Comparison of ENCODE assay signal across 8 cellular contexts in the genomic region with DNA sequence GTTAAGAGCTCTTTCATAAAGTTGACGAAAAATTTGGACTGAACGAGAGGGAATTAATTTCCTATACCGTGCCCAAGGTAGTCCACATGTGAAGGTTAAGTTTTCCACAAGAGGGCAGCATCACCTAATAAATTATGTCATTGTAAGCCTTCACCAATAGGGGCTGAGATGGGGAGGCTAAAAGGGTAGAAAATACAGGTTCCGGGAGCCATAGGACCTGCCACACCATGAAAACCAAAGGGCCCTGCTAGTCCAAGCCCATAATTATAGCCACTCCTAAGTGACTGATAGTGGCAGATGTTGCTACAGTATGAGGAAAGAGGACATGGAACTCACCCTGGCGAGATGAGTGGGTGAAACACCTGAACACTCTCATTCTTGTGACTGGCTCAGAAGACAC.
DNase-seq lines count a peak whose midpoint lies in the region; ATAC-seq and TF ChIP-seq lines count a peak whose summit lies in the region.

No MANE protein-coding gene starts in this region.

- TF ChIP-seq CTCF in DOHH2 (IDR thresholded peaks at IDR 0.05; ENCODE audit: low read depth, low read length, poor library complexity, severe bottlenecking) = peak; percentile 43
- TF ChIP-seq CTCF in fibroblast of lung (conservative IDR thresholded peaks at IDR 0.05 in 1 of 2, IDR thresholded peaks at IDR 0.05 in 1 of 2; ENCODE audit: low read depth in 1 of 2, low read length in 2 of 2) = peak; percentile 46 to 48
- peak; percentile 67 for TF ChIP-seq CTCF in osteocyte (IDR thresholded peaks at IDR 0.05)

- H3K9me2 ChIP-seq in DOHH2 (replicated peaks; ENCODE audit: control insufficient read depth, low read length) (no peaks in the 10 kb centered on the region), Karpas-422 (replicated peaks; ENCODE audit: insufficient read depth, low read length) (no peaks in the 10 kb centered on the region)

- no peak overlapping the region for H3K9ac ChIP-seq in Karpas-422 (ENCODE audit: low read length)
- no peak overlapping the region for H3K9ac ChIP-seq in fibroblast of lung (ENCODE audit: insufficient read depth, low read length)

- H3F3A ChIP-seq in DOHH2 (ENCODE audit: control insufficient read depth, insufficient read depth) = no peaks in the 10 kb centered on the region

- H3K27ac ChIP-seq in DOHH2 (ENCODE audit: low read depth, low read length) = no peak overlapping the region
- H3K27ac ChIP-seq in Karpas-422 (ENCODE audit: low read length) = no peak overlapping the region
- no peak overlapping the region for H3K27ac ChIP-seq in fibroblast of lung (ENCODE audit: insufficient read depth, low read length)

- DNase-seq in A172 (ENCODE audit: low spot score) = peak; percentile 19
- peak; percentile 90 for DNase-seq in Karpas-422
- DNase-seq in fibroblast of lung (ENCODE audit: low read depth in 2 of 2) = peak; percentile 23 to 46
- DNase-seq in osteocyte (ENCODE audit: extremely low spot score, unreplicated experiment) = no peak
- no peak for DNase-seq in occipital lobe (lab: John Stamatoyannopoulos, UW)

- H3K27ac Mint-ChIP-seq in osteocyte (ENCODE audit: unreplicated experiment) = no peak overlapping the region

- no peaks in the 10 kb centered on the region for H3K27me3 Mint-ChIP-seq in osteocyte (ENCODE audit: unreplicated experiment)

- H3K9me3 ChIP-seq in DOHH2 (ENCODE audit: control insufficient read depth, insufficient read depth, low read length) (no peaks in the 10 kb centered on the region), Karpas-422 (ENCODE audit: low read length) (no peaks in the 10 kb centered on the region), fibroblast of lung (ENCODE audit: control insufficient read depth, insufficient read depth, low read depth, low read length) (no peaks in the 10 kb centered on the region)

- H3K4me1 ChIP-seq in DOHH2 (ENCODE audit: control insufficient read depth, low read length) (no peaks in the 10 kb centered on the region), Karpas-422 (ENCODE audit: low read length) (no peaks in the 10 kb centered on the region), fibroblast of lung (ENCODE audit: control insufficient read depth, extremely low read depth, insufficient read depth, low read length) (no peaks in the 10 kb centered on the region)

- no peaks in the 10 kb centered on the region for H4K20me1 ChIP-seq in DOHH2 (ENCODE audit: control insufficient read depth, insufficient read depth, low read depth, low read length)
- no peaks in the 10 kb centered on the region for H4K20me1 ChIP-seq in Karpas-422 (ENCODE audit: insufficient read depth, low read depth, low read length)
- no peaks in the 10 kb centered on the region for H4K20me1 ChIP-seq in fibroblast of lung (ENCODE audit: control insufficient read depth, extremely low read depth, insufficient read depth, low read length)

- H3K4me3 Mint-ChIP-seq in osteocyte (ENCODE audit: unreplicated experiment) = no peak overlapping the region

- no peaks in the 10 kb centered on the region for H3K27me3 ChIP-seq in DOHH2 (ENCODE audit: control insufficient read depth, low read length)
- no peaks in the 10 kb centered on the region for H3K27me3 ChIP-seq in Karpas-422 (ENCODE audit: low read length)
- no peaks in the 10 kb centered on the region for H3K27me3 ChIP-seq in fibroblast of lung (ENCODE audit: control insufficient read depth, insufficient read depth, low read length)

- H2AFZ ChIP-seq in Karpas-422 (ENCODE audit: low read length) (no peak overlapping the region), fibroblast of lung (ENCODE audit: low read length) (no peak overlapping the region)

- no peaks in the 10 kb centered on the region for H3K9me3 Mint-ChIP-seq in osteocyte (ENCODE audit: unreplicated experiment)

- no peaks in the 10 kb centered on the region for H3K4me1 Mint-ChIP-seq in osteocyte (ENCODE audit: unreplicated experiment)

- H3K79me2 ChIP-seq in DOHH2 (ENCODE audit: control insufficient read depth, low read length) = no peaks in the 10 kb centered on the region
- no peaks in the 10 kb centered on the region for H3K79me2 ChIP-seq in Karpas-422 (ENCODE audit: low read length)
- no peaks in the 10 kb centered on the region for H3K79me2 ChIP-seq in fibroblast of lung (ENCODE audit: control insufficient read depth, insufficient read depth, low read length)

- no peaks in the 10 kb centered on the region for H3K36me3 Mint-ChIP-seq in osteocyte (ENCODE audit: unreplicated experiment)

- no peak overlapping the region for H3K4me3 ChIP-seq in DOHH2 (ENCODE audit: low read length)
- no peak overlapping the region for H3K4me3 ChIP-seq in Karpas-422 (ENCODE audit: low read length)
- H3K4me3 ChIP-seq in fibroblast of lung (replicated peaks in 1 of 4; ENCODE audit: control extremely low read depth in 1 of 4, insufficient read depth in 1 of 4, low read depth in 3 of 4, low read length in 4 of 4) = no peak overlapping the region

- H3K36me3 ChIP-seq in DOHH2 (ENCODE audit: control insufficient read depth, low read length) (no peaks in the 10 kb centered on the region), Karpas-422 (ENCODE audit: insufficient read depth, low read length) (no peaks in the 10 kb centered on the region), fibroblast of lung (ENCODE audit: control insufficient read depth, insufficient read depth, low read length) (no peaks in the 10 kb centered on the region)

- ATAC-seq in GM21576 (IDR thresholded peaks at IDR 0.05; ENCODE audit: unreplicated experiment) (peak; percentile 93), SK-N-SH treated with all-trans-retinoic acid at 6 μM for 48 hours (peak; percentile 99)

- no peak overlapping the region; the same call in 1 of the 2 replicates for H3K4me2 ChIP-seq in DOHH2 (ENCODE audit: low read length)
- no peak overlapping the region for H3K4me2 ChIP-seq in Karpas-422 (ENCODE audit: low read depth, low read length, poor library complexity, severe bottlenecking)
- no peak overlapping the region for H3K4me2 ChIP-seq in fibroblast of lung (ENCODE audit: extremely low read depth, insufficient read depth, low read length)

TF ChIP-seq in SK-N-SH treated with all-trans-retinoic acid at 6 μM for 48 hours, 23 proteins besides CTCF, POLR2A, EP300 and RAD21 (continues in another document):
- TF ChIP-seq SNAI2 (CRISPR knock-in tag; IDR thresholded peaks at IDR 0.05) (no peak), ZC3H10 (CRISPR knock-in tag; IDR thresholded peaks at IDR 0.05) (no peak), ZFP30 (CRISPR knock-in tag; IDR thresholded peaks at IDR 0.05) (no peak), ESRRG (CRISPR knock-in tag; IDR thresholded peaks at IDR 0.05) (no peak), ZNF70 (CRISPR knock-in tag; IDR thresholded peaks at IDR 0.05) (no peak), RARB (CRISPR knock-in tag; IDR thresholded peaks at IDR 0.05) (no peak)
- TF ChIP-seq, protein P1, sequence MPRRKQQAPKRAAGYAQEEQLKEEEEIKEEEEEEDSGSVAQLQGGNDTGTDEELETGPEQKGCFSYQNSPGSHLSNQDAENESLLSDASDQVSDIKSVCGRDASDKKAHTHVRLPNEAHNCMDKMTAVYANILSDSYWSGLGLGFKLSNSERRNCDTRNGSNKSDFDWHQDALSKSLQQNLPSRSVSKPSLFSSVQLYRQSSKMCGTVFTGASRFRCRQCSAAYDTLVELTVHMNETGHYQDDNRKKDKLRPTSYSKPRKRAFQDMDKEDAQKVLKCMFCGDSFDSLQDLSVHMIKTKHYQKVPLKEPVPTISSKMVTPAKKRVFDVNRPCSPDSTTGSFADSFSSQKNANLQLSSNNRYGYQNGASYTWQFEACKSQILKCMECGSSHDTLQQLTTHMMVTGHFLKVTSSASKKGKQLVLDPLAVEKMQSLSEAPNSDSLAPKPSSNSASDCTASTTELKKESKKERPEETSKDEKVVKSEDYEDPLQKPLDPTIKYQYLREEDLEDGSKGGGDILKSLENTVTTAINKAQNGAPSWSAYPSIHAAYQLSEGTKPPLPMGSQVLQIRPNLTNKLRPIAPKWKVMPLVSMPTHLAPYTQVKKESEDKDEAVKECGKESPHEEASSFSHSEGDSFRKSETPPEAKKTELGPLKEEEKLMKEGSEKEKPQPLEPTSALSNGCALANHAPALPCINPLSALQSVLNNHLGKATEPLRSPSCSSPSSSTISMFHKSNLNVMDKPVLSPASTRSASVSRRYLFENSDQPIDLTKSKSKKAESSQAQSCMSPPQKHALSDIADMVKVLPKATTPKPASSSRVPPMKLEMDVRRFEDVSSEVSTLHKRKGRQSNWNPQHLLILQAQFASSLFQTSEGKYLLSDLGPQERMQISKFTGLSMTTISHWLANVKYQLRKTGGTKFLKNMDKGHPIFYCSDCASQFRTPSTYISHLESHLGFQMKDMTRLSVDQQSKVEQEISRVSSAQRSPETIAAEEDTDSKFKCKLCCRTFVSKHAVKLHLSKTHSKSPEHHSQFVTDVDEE (CRISPR knock-in tag; IDR thresholded peaks at IDR 0.05) = no peak
- TF ChIP-seq, protein P2, sequence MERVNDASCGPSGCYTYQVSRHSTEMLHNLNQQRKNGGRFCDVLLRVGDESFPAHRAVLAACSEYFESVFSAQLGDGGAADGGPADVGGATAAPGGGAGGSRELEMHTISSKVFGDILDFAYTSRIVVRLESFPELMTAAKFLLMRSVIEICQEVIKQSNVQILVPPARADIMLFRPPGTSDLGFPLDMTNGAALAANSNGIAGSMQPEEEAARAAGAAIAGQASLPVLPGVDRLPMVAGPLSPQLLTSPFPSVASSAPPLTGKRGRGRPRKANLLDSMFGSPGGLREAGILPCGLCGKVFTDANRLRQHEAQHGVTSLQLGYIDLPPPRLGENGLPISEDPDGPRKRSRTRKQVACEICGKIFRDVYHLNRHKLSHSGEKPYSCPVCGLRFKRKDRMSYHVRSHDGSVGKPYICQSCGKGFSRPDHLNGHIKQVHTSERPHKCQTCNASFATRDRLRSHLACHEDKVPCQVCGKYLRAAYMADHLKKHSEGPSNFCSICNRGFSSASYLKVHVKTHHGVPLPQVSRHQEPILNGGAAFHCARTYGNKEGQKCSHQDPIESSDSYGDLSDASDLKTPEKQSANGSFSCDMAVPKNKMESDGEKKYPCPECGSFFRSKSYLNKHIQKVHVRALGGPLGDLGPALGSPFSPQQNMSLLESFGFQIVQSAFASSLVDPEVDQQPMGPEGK (CRISPR knock-in tag; IDR thresholded peaks at IDR 0.05; ENCODE audit: borderline replicate concordance) = no peak
- TF ChIP-seq, protein P3, sequence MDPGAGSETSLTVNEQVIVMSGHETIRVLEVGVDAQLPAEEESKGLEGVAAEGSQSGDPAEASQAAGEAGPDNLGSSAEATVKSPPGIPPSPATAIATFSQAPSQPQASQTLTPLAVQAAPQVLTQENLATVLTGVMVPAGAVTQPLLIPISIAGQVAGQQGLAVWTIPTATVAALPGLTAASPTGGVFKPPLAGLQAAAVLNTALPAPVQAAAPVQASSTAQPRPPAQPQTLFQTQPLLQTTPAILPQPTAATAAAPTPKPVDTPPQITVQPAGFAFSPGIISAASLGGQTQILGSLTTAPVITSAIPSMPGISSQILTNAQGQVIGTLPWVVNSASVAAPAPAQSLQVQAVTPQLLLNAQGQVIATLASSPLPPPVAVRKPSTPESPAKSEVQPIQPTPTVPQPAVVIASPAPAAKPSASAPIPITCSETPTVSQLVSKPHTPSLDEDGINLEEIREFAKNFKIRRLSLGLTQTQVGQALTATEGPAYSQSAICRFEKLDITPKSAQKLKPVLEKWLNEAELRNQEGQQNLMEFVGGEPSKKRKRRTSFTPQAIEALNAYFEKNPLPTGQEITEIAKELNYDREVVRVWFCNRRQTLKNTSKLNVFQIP (CRISPR knock-in tag; IDR thresholded peaks at IDR 0.05; ENCODE audit: borderline replicate concordance, low read depth) = no peak

Comparison
In these comparisons a context has a peak if more than half of its experiments do, and no peak if none do; other contexts are left out.
1. DNase-seq: peak in A172 (single experiment), Karpas-422 (single experiment) and fibroblast of lung (2 of 2); none in osteocyte (single experiment) and occipital lobe (single experiment).
2. Peak in every context shown above with its lines, with median percentiles within 50 percentile points of each other: CTCF ChIP-seq.